In the genomic region with DNA sequence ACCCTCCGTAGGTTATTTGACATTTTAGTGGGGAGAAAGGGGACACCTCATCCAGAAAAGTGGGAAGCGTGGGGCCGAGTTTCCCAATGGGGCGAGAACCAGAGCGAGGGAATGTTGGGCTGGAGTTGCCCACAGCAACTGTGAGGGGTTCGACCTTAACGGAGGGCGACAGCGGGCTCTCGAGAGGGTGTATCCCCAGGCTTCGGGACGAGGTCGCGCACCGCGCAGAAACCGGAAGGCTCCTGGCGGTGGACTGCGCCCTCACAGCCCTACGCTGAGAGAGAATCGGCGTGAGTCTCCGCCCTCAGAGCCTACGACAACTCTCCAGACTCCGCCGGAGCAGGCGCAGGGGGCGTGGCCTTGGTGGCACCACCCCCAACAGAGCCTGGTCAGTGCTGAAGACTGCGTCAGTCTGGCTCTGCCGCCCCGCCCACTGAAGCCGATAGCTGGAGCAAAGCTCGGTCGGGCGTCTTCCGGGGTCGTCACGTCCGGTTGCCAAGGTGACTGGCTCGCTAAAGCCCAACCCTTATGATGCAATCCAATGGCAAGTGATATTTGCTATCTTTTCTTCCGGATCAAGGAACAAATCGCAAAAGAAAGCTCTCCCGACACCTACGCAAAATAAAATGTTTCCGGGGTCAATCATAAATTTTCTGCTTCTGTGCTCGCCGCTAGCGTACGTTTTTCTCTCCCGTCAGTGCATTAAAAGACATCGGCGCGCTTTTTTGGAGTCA, we compare ENCODE assay signal across 8 cellular contexts.
A peak's percentile ranks its signal among the peaks of the same experiment; 100 is the strongest.
DNase-seq lines count a peak whose midpoint lies in the region; ATAC-seq lines count a peak whose summit lies in the region.

A gene with protein sequence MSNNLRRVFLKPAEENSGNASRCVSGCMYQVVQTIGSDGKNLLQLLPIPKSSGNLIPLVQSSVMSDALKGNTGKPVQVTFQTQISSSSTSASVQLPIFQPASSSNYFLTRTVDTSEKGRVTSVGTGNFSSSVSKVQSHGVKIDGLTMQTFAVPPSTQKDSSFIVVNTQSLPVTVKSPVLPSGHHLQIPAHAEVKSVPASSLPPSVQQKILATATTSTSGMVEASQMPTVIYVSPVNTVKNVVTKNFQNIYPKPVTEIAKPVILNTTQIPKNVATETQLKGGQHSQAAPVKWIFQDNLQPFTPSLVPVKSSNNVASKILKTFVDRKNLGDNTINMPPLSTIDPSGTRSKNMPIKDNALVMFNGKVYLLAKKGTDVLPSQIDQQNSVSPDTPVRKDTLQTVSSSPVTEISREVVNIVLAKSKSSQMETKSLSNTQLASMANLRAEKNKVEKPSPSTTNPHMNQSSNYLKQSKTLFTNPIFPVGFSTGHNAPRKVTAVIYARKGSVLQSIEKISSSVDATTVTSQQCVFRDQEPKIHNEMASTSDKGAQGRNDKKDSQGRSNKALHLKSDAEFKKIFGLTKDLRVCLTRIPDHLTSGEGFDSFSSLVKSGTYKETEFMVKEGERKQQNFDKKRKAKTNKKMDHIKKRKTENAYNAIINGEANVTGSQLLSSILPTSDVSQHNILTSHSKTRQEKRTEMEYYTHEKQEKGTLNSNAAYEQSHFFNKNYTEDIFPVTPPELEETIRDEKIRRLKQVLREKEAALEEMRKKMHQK (minus strand): TSS at position 257 of the 734 bp plus-strand sequence. CDS start 234 bp downstream, at position 23.

- ATAC-seq in GM19467 (IDR thresholded peaks at IDR 0.05; ENCODE audit: unreplicated experiment) (peak; percentile 96), memory B cell (ENCODE audit: low read depth) (peak; percentile 86)
- ATAC-seq in effector memory CD8-positive, alpha-beta T cell (replicated peaks) = peak; percentile 92

- H3K4me3 Mint-ChIP-seq in effector memory CD8-positive, alpha-beta T cell = peak within 1 kb of the TSS; percentile 85 to 92
- peak within 1 kb of the TSS; percentile 86 for H3K4me3 Mint-ChIP-seq in memory B cell

- H3K4me1 Mint-ChIP-seq in effector memory CD8-positive, alpha-beta T cell (ENCODE audit: low read depth in 2 of 2) = peaks cover 32 to 37% of the 10 kb centered on the region in 2 donors
- peaks cover 19% of the 10 kb centered on the region for H3K4me1 Mint-ChIP-seq in memory B cell

- peak within 1 kb of the TSS; percentile 96 to 98 for H3K27ac Mint-ChIP-seq in effector memory CD8-positive, alpha-beta T cell
- H3K27ac Mint-ChIP-seq in memory B cell = peak within 1 kb of the TSS; percentile 97

- H3K27me3 Mint-ChIP-seq in effector memory CD8-positive, alpha-beta T cell = peaks cover 8 to 12% of the 10 kb centered on the region in 2 donors
- H3K27me3 Mint-ChIP-seq in memory B cell = peaks cover 6% of the 10 kb centered on the region

- peaks cover 11 to 37% of the 10 kb centered on the region in 2 donors for H3K9me3 Mint-ChIP-seq in effector memory CD8-positive, alpha-beta T cell
- peaks cover 22% of the 10 kb centered on the region for H3K9me3 Mint-ChIP-seq in memory B cell

- H3K36me3 Mint-ChIP-seq in effector memory CD8-positive, alpha-beta T cell (ENCODE audit: insufficient read depth) = peaks cover 25% of the 10 kb centered on the region
- peaks cover 28% of the 10 kb centered on the region for H3K36me3 Mint-ChIP-seq in memory B cell

- DNase-seq in CMK (ENCODE audit: low read depth) (peak; percentile 99), HS-27A (ENCODE audit: low read depth) (peak; percentile 97), NOMO-1 (lab: John Stamatoyannopoulos, UW; ENCODE audit: unreplicated experiment in 2 of 2) (peak; percentile 99), memory B cell (ENCODE audit: low spot score in 2 of 2) (peak; percentile 98 to 100)
- DNase-seq in activated CD8-positive, alpha-beta memory T cell treated with anti-CD3 and anti-CD28 coated beads for 4 hours (ENCODE audit: low read depth in 2 of 2) = peak; percentile 99 to 100
- peak; percentile 99 to 100 (median 100) for DNase-seq in effector memory CD8-positive, alpha-beta T cell
- DNase-seq in stimulated activated CD8-positive, alpha-beta memory T cell treated with anti-CD3 and anti-CD28 coated beads, Interleukin-12 subunit alpha, Interleukin-12 subunit beta, amount 100 ng/mL, for 24 hours (ENCODE audit: extremely low read depth) = peak; percentile 100

Comparison
In these comparisons a context has a peak if more than half of its experiments do, and no peak if none do; other contexts are left out.
1. Peak in every context shown above with its lines: DNase-seq and ATAC-seq.